In genomic region chr11:130580372-130580771, GRCh38 we compare ENCODE assay signal across 8 cellular contexts.
A peak's percentile ranks its signal among the peaks of the same experiment; 100 is the strongest.
DNase-seq lines count a peak whose midpoint lies in the region; ATAC-seq, FAIRE-seq and TF ChIP-seq lines count a peak whose summit lies in the region.

No MANE protein-coding gene starts in this region.

- intact Hi-C loops in ascending aorta (cut with DNase I): loop anchor here (2.0 kb wide), 1 partner anchor 28 kb away; no protein-coding TSS in a partner anchor

- H3K36me3 ChIP-seq in ascending aorta: no peaks in the 10 kb centered on the region
- H3K36me3 ChIP-seq in suprapubic skin: no peaks in the 10 kb centered on the region

- DNase-seq in HTR-8/SVneo (ENCODE audit: insufficient read length, low spot score) (peak; percentile 44), ascending aorta (ENCODE audit: low spot score in 2 of 2) (no peak), iPS DF 4.7 (ENCODE audit: extremely low read depth, low spot score) (peak; percentile 68), suprapubic skin (ENCODE audit: low spot score in 2 of 2) (no peak), NCI-H2107 treated with DMSO at 0.1 percent for 48 hours (lab: John Stamatoyannopoulos, UW; ENCODE audit: unreplicated experiment) (no peak)
- DNase-seq in activated CD8-positive, alpha-beta memory T cell treated with anti-CD3 and anti-CD28 coated beads for 24 hours: no peak

- no peak for TF ChIP-seq POLR2A in suprapubic skin (IDR thresholded peaks at IDR 0.05)

- TF ChIP-seq EP300 in suprapubic skin (IDR thresholded peaks at IDR 0.05): no peak

- H3K4me3 ChIP-seq in ascending aorta (no peak overlapping the region), suprapubic skin (no peak overlapping the region)

- 38% methylated on average over 4 of the region's 4 CpGs for WGBS in suprapubic skin

- ATAC-seq in GM18519 (IDR thresholded peaks at IDR 0.05; ENCODE audit: low FRiP score, unreplicated experiment) (no peak), GM21717 (IDR thresholded peaks at IDR 0.05; ENCODE audit: unreplicated experiment) (no peak)

- H3K9me3 ChIP-seq in ascending aorta (no peaks in the 10 kb centered on the region), suprapubic skin (no peaks in the 10 kb centered on the region)

- TF ChIP-seq CTCF in ascending aorta (IDR thresholded peaks at IDR 0.05) (no peak), suprapubic skin (IDR thresholded peaks at IDR 0.05) (no peak)

- peaks cover 0 to 15% of the 10 kb centered on the region in 2 donors for H3K4me1 ChIP-seq in ascending aorta
- peaks cover 25% of the 10 kb centered on the region for H3K4me1 ChIP-seq in suprapubic skin

- H3K27ac ChIP-seq in ascending aorta (peak overlapping the region; percentile 67 to 74), suprapubic skin (peak overlapping the region; percentile 79)

- H3K27me3 ChIP-seq in ascending aorta: no peaks in the 10 kb centered on the region
- no peaks in the 10 kb centered on the region for H3K27me3 ChIP-seq in suprapubic skin

- no peak for FAIRE-seq in HTR-8/SVneo (lab: Jason Lieb, UNC)

Comparison
In these comparisons a context has a peak if more than half of its experiments do, and no peak if none do; other contexts are left out.
1. DNase-seq: peak in HTR-8/SVneo (single experiment) and iPS DF 4.7 (single experiment); none in ascending aorta (0 of 2), suprapubic skin (0 of 2), NCI-H2107 treated with DMSO at 0.1 percent for 48 hours (single experiment) and activated CD8-positive, alpha-beta memory T cell treated with anti-CD3 and anti-CD28 coated beads for 24 hours (single experiment).